Comparison of ENCODE assay signal across 21 cellular contexts in genomic region chr9:107894572-107895261, GRCh38.
DNase-seq lines count a peak whose midpoint lies in the region; ATAC-seq and TF ChIP-seq lines count a peak whose summit lies in the region.
"Had no signal": no experiment of that assay in that cellular context is flagged by ENCODE, and none has a peak within 500 bp of the region (broad histone marks: within the 10 kb centered on the region; RNA-seq: fewer than 3 reads in every experiment).

No MANE protein-coding gene starts in this region.

- CTCF ChIA-PET in activated CD4-positive, alpha-beta memory T cell treated with anti-CD3 and anti-CD28 coated beads, Interleukin-2, amount 10 ng/mL, durations not matched to agents 7 days and 5 days (lab: Charles Lee): no interaction called here

- no peak overlapping the region for H3K27ac Mint-ChIP-seq in activated CD4-positive, alpha-beta memory T cell treated with anti-CD3 and anti-CD28 coated beads, Interleukin-2, amount 10 ng/mL, durations not matched to agents 7 days and 5 days
- H3K27ac Mint-ChIP-seq in effector memory CD8-positive, alpha-beta T cell: no peak overlapping the region
- H3K27ac Mint-ChIP-seq: activated CD4-positive, alpha-beta T cell treated with anti-CD3 and anti-CD28 coated beads, Interleukin-2, amount 10 ng/mL, durations not matched to agents 7 days and 5 days; activated naive CD4-positive, alpha-beta T cell treated with anti-CD3 and anti-CD28 coated beads, Interleukin-2, amount 50 U/mL, for 72 hours; natural killer cell had no signal

- TF ChIP-seq CTCF in body of pancreas (IDR thresholded peaks at IDR 0.05) (no peak), left ventricle myocardium inferior (IDR thresholded peaks at IDR 0.05; ENCODE audit: borderline replicate concordance) (no peak)

- TF ChIP-seq POLR2A in body of pancreas (IDR thresholded peaks at IDR 0.05): no peak

- 81 to 83% methylated on average over 11 of the region's 11 CpGs for WGBS in body of pancreas, 2 donors

- H3K36me3 Mint-ChIP-seq in activated CD4-positive, alpha-beta memory T cell treated with anti-CD3 and anti-CD28 coated beads, Interleukin-2, amount 10 ng/mL, durations not matched to agents 7 days and 5 days (ENCODE audit: low read depth): no peaks in the 10 kb centered on the region
- H3K36me3 Mint-ChIP-seq in effector memory CD8-positive, alpha-beta T cell (ENCODE audit: insufficient read depth): no peaks in the 10 kb centered on the region
- H3K36me3 Mint-ChIP-seq: activated naive CD4-positive, alpha-beta T cell treated with anti-CD3 and anti-CD28 coated beads, Interleukin-2, amount 50 U/mL, for 72 hours; natural killer cell had no signal

- H3K27me3 ChIP-seq in body of pancreas (no peaks in the 10 kb centered on the region), left ventricle myocardium inferior (ENCODE audit: low read depth) (no peaks in the 10 kb centered on the region), rectal smooth muscle tissue (ENCODE audit: control insufficient read depth, insufficient read depth, low read length) (no peaks in the 10 kb centered on the region)
- H3K27me3 ChIP-seq: BLaER1 treated with 17β-estradiol and CSF1 and Interleukin-3, amounts not matched to agents 10 nM and 100 nM; breast epithelium; gastrocnemius medialis had no signal

- DNase-seq in EH (ENCODE audit: low read depth) (peak; percentile 74), body of pancreas (peak in 2 of 4 donors; percentile 7 to 25), left ventricle myocardium inferior (peak; percentile 19), NCI-H748 (lab: John Stamatoyannopoulos, UW; ENCODE audit: unreplicated experiment) (no peak)
- no peak for DNase-seq in activated CD4-positive, alpha-beta memory T cell treated with anti-CD3 and anti-CD28 coated beads, Interleukin-2, amount 10 ng/mL, durations not matched to agents 7 days and 5 days
- no peak for DNase-seq in effector memory CD8-positive, alpha-beta T cell
- DNase-seq: activated CD4-positive, alpha-beta T cell treated with anti-CD3 and anti-CD28 coated beads, Interleukin-2, amount 10 ng/mL, durations not matched to agents 7 days and 5 days; DMS 273 treated with DMSO at 0.1 percent for 48 hours; effector CD8-positive, alpha-beta T cell; gastrocnemius medialis; lower lobe of right lung; natural killer cell; NCI-H1092; NCI-H774 had no signal

- POLR2A ChIA-PET in activated CD4-positive, alpha-beta memory T cell treated with anti-CD3 and anti-CD28 coated beads, Interleukin-2, amount 10 ng/mL, durations not matched to agents 7 days and 5 days (lab: Charles Lee): no interaction called here

- H3K9me3 ChIP-seq in body of pancreas (no peaks in the 10 kb centered on the region), left ventricle myocardium inferior (replicated peaks) (peaks cover 9% of the 10 kb centered on the region)
- H3K9me3 ChIP-seq: gastrocnemius medialis, lower lobe of right lung had no signal

- no peak overlapping the region for H3K4me3 Mint-ChIP-seq in activated CD4-positive, alpha-beta memory T cell treated with anti-CD3 and anti-CD28 coated beads, Interleukin-2, amount 10 ng/mL, durations not matched to agents 7 days and 5 days
- no peak overlapping the region for H3K4me3 Mint-ChIP-seq in effector memory CD8-positive, alpha-beta T cell
- H3K4me3 Mint-ChIP-seq: activated CD4-positive, alpha-beta T cell treated with anti-CD3 and anti-CD28 coated beads, Interleukin-2, amount 10 ng/mL, durations not matched to agents 7 days and 5 days; natural killer cell had no signal

- no peak overlapping the region for H3K9ac ChIP-seq in rectal smooth muscle tissue (ENCODE audit: low read length)
- H3K9ac ChIP-seq: BLaER1 treated with 17β-estradiol and CSF1 and Interleukin-3, amounts not matched to agents 10 nM and 100 nM had no signal

- H3K4me3 ChIP-seq in body of pancreas (no peak overlapping the region), left ventricle myocardium inferior (no peak overlapping the region), rectal smooth muscle tissue (ENCODE audit: low read length) (no peak overlapping the region)
- H3K4me3 ChIP-seq: BLaER1 treated with 17β-estradiol and CSF1 and Interleukin-3, amounts not matched to agents 10 nM and 100 nM; breast epithelium; gastrocnemius medialis; lower lobe of right lung had no signal

- peaks cover 8% of the 10 kb centered on the region for H3K9me3 Mint-ChIP-seq in activated CD4-positive, alpha-beta memory T cell treated with anti-CD3 and anti-CD28 coated beads, Interleukin-2, amount 10 ng/mL, durations not matched to agents 7 days and 5 days
- peaks cover 5 to 22% of the 10 kb centered on the region in 2 donors for H3K9me3 Mint-ChIP-seq in effector memory CD8-positive, alpha-beta T cell

- no peaks in the 10 kb centered on the region for H3K27me3 Mint-ChIP-seq in activated CD4-positive, alpha-beta memory T cell treated with anti-CD3 and anti-CD28 coated beads, Interleukin-2, amount 10 ng/mL, durations not matched to agents 7 days and 5 days
- no peaks in the 10 kb centered on the region for H3K27me3 Mint-ChIP-seq in effector memory CD8-positive, alpha-beta T cell
- H3K27me3 Mint-ChIP-seq: activated CD4-positive, alpha-beta T cell treated with anti-CD3 and anti-CD28 coated beads, Interleukin-2, amount 10 ng/mL, durations not matched to agents 7 days and 5 days had no signal

- peak; percentile 40 for ATAC-seq in body of pancreas
- ATAC-seq in effector memory CD8-positive, alpha-beta T cell (replicated peaks): no peak
- ATAC-seq in HG03565 (IDR thresholded peaks at IDR 0.05; ENCODE audit: unreplicated experiment): no peak
- ATAC-seq: activated naive CD4-positive, alpha-beta T cell treated with anti-CD3 and anti-CD28 coated beads, Interleukin-2, amount 50 U/mL, for 72 hours; gastrocnemius medialis; lower lobe of right lung; natural killer cell; Panc1 had no signal

- H3K4me1 ChIP-seq in body of pancreas (no peaks in the 10 kb centered on the region), left ventricle myocardium inferior (no peaks in the 10 kb centered on the region), rectal smooth muscle tissue (ENCODE audit: control insufficient read depth, insufficient read depth, low read length) (peaks cover 14% of the 10 kb centered on the region)
- H3K4me1 ChIP-seq: BLaER1 treated with 17β-estradiol and CSF1 and Interleukin-3, amounts not matched to agents 10 nM and 100 nM; breast epithelium had no signal

- no peaks in the 10 kb centered on the region for H3K4me1 Mint-ChIP-seq in activated CD4-positive, alpha-beta memory T cell treated with anti-CD3 and anti-CD28 coated beads, Interleukin-2, amount 10 ng/mL, durations not matched to agents 7 days and 5 days
- no peaks in the 10 kb centered on the region for H3K4me1 Mint-ChIP-seq in effector memory CD8-positive, alpha-beta T cell (ENCODE audit: low read depth in 2 of 2)
- H3K4me1 Mint-ChIP-seq: activated CD4-positive, alpha-beta T cell treated with anti-CD3 and anti-CD28 coated beads, Interleukin-2, amount 10 ng/mL, durations not matched to agents 7 days and 5 days; natural killer cell had no signal

- H3K27ac ChIP-seq in body of pancreas: no peak overlapping the region
- no peak overlapping the region for H3K27ac ChIP-seq in left ventricle myocardium inferior (replicated peaks)
- H3K27ac ChIP-seq in rectal smooth muscle tissue (ENCODE audit: low read depth, low read length): peak overlapping the region; percentile 34
- H3K27ac ChIP-seq: BLaER1 treated with 17β-estradiol and CSF1 and Interleukin-3, amounts not matched to agents 10 nM and 100 nM; breast epithelium; gastrocnemius medialis; HL-60; lower lobe of right lung had no signal

- intact Hi-C loops in body of pancreas (cut with DNase I): no loop called here
- intact Hi-C loops in left ventricle myocardium inferior (cut with micrococcal nuclease): no loop called here

- no peaks in the 10 kb centered on the region for H3K36me3 ChIP-seq in body of pancreas (replicated peaks in 1 of 2; ENCODE audit: insufficient read depth in 1 of 2, low read depth in 2 of 2)
- no peaks in the 10 kb centered on the region for H3K36me3 ChIP-seq in left ventricle myocardium inferior
- no peaks in the 10 kb centered on the region for H3K36me3 ChIP-seq in rectal smooth muscle tissue (ENCODE audit: control insufficient read depth, insufficient read depth, low read length)
- H3K36me3 ChIP-seq: BLaER1 treated with 17β-estradiol and CSF1 and Interleukin-3, amounts not matched to agents 10 nM and 100 nM; breast epithelium; gastrocnemius medialis; lower lobe of right lung had no signal

Comparison
In these comparisons a context has a peak if more than half of its experiments do, and no peak if none do; other contexts are left out.
1. DNase-seq: peak in EH (single experiment) and left ventricle myocardium inferior (single experiment); none in activated CD4-positive, alpha-beta memory T cell treated with anti-CD3 and anti-CD28 coated beads, Interleukin-2, amount 10 ng/mL, durations not matched to agents 7 days and 5 days (single experiment), effector memory CD8-positive, alpha-beta T cell (0 of 3) and NCI-H748 (single experiment).